In genomic region chr19:1555802-1556638, GRCh38 we compare ENCODE assay signal across 1 cellular context.
A peak's percentile ranks its signal among the peaks of the same experiment; 100 is the strongest.
TF ChIP-seq lines count a peak whose summit lies in the region.

No MANE protein-coding gene starts in this region.

TF ChIP-seq in HepG2, 621 proteins besides CTCF, POLR2A, EP300 and RAD21:
- TF ChIP-seq ZNF292 (CRISPR knock-in tag; IDR thresholded peaks at IDR 0.05; ENCODE audit: borderline replicate concordance, low read depth) (no peak), SMAD9 (CRISPR knock-in tag; IDR thresholded peaks at IDR 0.05) (no peak), ZBTB38 (CRISPR knock-in tag; IDR thresholded peaks at IDR 0.05) (no peak), ZBTB33 (CRISPR knock-in tag; IDR thresholded peaks at IDR 0.05) (0 out of 2 replicates have a peak, but pooled peaks have one; percentile 28), ZNF720 (CRISPR knock-in tag; IDR thresholded peaks at IDR 0.05) (no peak)
